In genomic region chr1:216310776-216311175, GRCh38 we compare ENCODE assay signal across 10 cellular contexts.
A peak's percentile ranks its signal among the peaks of the same experiment; 100 is the strongest.
DNase-seq lines count a peak whose midpoint lies in the region; ATAC-seq, FAIRE-seq and TF ChIP-seq lines count a peak whose summit lies in the region.
"Had no signal": no experiment of that assay in that cellular context is flagged by ENCODE, and none has a peak within 500 bp of the region (broad histone marks: within the 10 kb centered on the region; RNA-seq: fewer than 3 reads in every experiment).

No MANE protein-coding gene starts in this region.

- no peak for TF ChIP-seq EP300 in suprapubic skin (IDR thresholded peaks at IDR 0.05)

- H3K36me3 ChIP-seq in suprapubic skin, result no peaks in the 10 kb centered on the region
- H3K36me3 ChIP-seq: neutrophil had no signal

- H3K27me3 ChIP-seq in suprapubic skin, result no peaks in the 10 kb centered on the region
- H3K27me3 ChIP-seq: neutrophil had no signal

- no peak overlapping the region for H3K27ac ChIP-seq in suprapubic skin
- H3K27ac ChIP-seq: neutrophil had no signal

- no peak for ATAC-seq in GM21717 (IDR thresholded peaks at IDR 0.05; ENCODE audit: unreplicated experiment)
- no peak for ATAC-seq in HG03175 (IDR thresholded peaks at IDR 0.05; ENCODE audit: unreplicated experiment)

- WGBS in suprapubic skin, result 6% methylated on average over 4 of the region's 4 CpGs

- H3K9me3 Mint-ChIP-seq in glutamatergic neuron (ENCODE audit: unreplicated experiment), result peaks cover 1% of the 10 kb centered on the region

- H3K4me3 Mint-ChIP-seq in glutamatergic neuron (ENCODE audit: unreplicated experiment), result no peak overlapping the region
- H3K4me3 Mint-ChIP-seq: T-helper 1 cell treated with Interleukin-12 subunit alpha and Interleukin-12 subunit beta and Interleukin-4 antibody, amounts not matched to agents 30 μg/mL and 1 μg/mL, for 36 hours had no signal

- H3K9me3 ChIP-seq in suprapubic skin, result no peaks in the 10 kb centered on the region
- H3K9me3 ChIP-seq: neutrophil had no signal

- TF ChIP-seq POLR2A in suprapubic skin (IDR thresholded peaks at IDR 0.05), result no peak

- peaks cover 7% of the 10 kb centered on the region for H3K4me1 Mint-ChIP-seq in glutamatergic neuron (ENCODE audit: low read depth, unreplicated experiment)

- peak; percentile 25 for FAIRE-seq in G401.6 (lab: Jason Lieb, UNC)

- H3K4me3 ChIP-seq in suprapubic skin, result no peak overlapping the region

- no peaks in the 10 kb centered on the region for H3K4me1 ChIP-seq in suprapubic skin

- peaks cover 2% of the 10 kb centered on the region for H3K27me3 Mint-ChIP-seq in glutamatergic neuron (ENCODE audit: unreplicated experiment)

- no peak overlapping the region for H3K27ac Mint-ChIP-seq in glutamatergic neuron (ENCODE audit: unreplicated experiment)
- H3K27ac Mint-ChIP-seq: T-helper 1 cell treated with Interleukin-12 subunit alpha and Interleukin-12 subunit beta and Interleukin-4 antibody, amounts not matched to agents 30 μg/mL and 1 μg/mL, for 36 hours had no signal

- peak; percentile 71 for TF ChIP-seq CTCF in glutamatergic neuron (IDR thresholded peaks at IDR 0.05; ENCODE audit: partially characterized antibody, unreplicated experiment)
- no peak for TF ChIP-seq CTCF in suprapubic skin (IDR thresholded peaks at IDR 0.05)

- no peaks in the 10 kb centered on the region for H3K36me3 Mint-ChIP-seq in glutamatergic neuron (ENCODE audit: unreplicated experiment)

- peak; percentile 30 for DNase-seq in HS-27A (ENCODE audit: low read depth)
- peak; percentile 13 for DNase-seq in RPMI7951 (ENCODE audit: low read depth)
- peak; percentile 58 for DNase-seq in glutamatergic neuron
- no peak for DNase-seq in putamen (ENCODE audit: low spot score)
- DNase-seq in suprapubic skin (ENCODE audit: low spot score in 2 of 2), result no peak

Comparison
In these comparisons a context has a peak if more than half of its experiments do, and no peak if none do; other contexts are left out.
1. DNase-seq: peak in HS-27A (single experiment), RPMI7951 (single experiment) and glutamatergic neuron (single experiment); none in putamen (single experiment) and suprapubic skin (0 of 2).